ENCODE assay signal across 12 cellular contexts in the genomic region with DNA sequence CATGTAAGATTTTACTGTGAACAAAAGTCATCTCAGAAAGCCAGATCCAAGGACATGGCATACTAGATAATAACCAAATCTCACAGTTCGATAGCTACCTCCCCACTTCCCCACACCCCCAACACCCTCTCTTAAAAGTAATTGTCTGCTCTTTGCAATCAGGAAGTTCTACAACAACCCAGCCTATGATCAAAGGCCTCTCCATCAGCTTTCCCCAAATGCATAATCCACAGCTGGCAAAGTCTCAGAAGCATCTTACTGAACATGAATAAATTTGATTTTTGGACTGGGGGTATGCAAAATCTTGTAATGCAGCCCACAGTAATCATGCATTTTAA.
DNase-seq lines count a peak whose midpoint lies in the region; ATAC-seq, FAIRE-seq and TF ChIP-seq lines count a peak whose summit lies in the region.
"Had no signal": no experiment of that assay in that cellular context is flagged by ENCODE, and none has a peak within 500 bp of the region (broad histone marks: within the 10 kb centered on the region; RNA-seq: fewer than 3 reads in every experiment).

No MANE protein-coding gene starts in this region.

- BruUV-seq in OCI-LY7 (replicated peaks; lab: Mats Ljungman, UMichigan), result no TSS peak
- BruUV-seq in HepG2 (replicated peaks; lab: Mats Ljungman, UMichigan), result no TSS peak
- no TSS peak for BruUV-seq in Caco-2 (replicated peaks; lab: Mats Ljungman, UMichigan)

- no peaks in the 10 kb centered on the region for H3K9me3 Mint-ChIP-seq in Caco-2 (ENCODE audit: unreplicated experiment)

- peak overlapping the region; percentile 8; the same call in 1 of the 2 replicates for H2AFZ ChIP-seq in OCI-LY7 (ENCODE audit: low read length)
- no peak overlapping the region for H2AFZ ChIP-seq in HepG2 (ENCODE audit: low read length)

- H3K27ac Mint-ChIP-seq in Caco-2 (ENCODE audit: unreplicated experiment), result no peak overlapping the region

- DNase-seq in CD1c-positive myeloid dendritic cell (ENCODE audit: extremely low spot score) (peak; percentile 43), GM12892 (ENCODE audit: insufficient read length) (no peak), OCI-LY7 (ENCODE audit: low spot score) (peak; percentile 48), HepG2 (ENCODE audit: low spot score) (no peak), NCI-H345 (lab: John Stamatoyannopoulos, UW) (no peak), NCI-H524 (lab: John Stamatoyannopoulos, UW) (no peak), dermis blood vessel endothelial cell (no peak), Caco-2 (no peak)
- DNase-seq: activated effector memory CD4-positive, alpha-beta T cell treated with Interleukin-2 at 50 U/mL for 16 hours; COR-L47; stimulated activated CD4-positive, alpha-beta T cell treated with anti-CD3 and anti-CD28 coated beads, Interleukin-4, amount 100 ng/mL, for 1 hour had no signal

- TF ChIP-seq CTCF in OCI-LY7 (conservative IDR thresholded peaks at IDR 0.05; ENCODE audit: low read length), result no peak
- no peak for TF ChIP-seq CTCF in HepG2 (CRISPR knock-in tag; IDR thresholded peaks at IDR 0.05)
- no peak for TF ChIP-seq CTCF in Caco-2 (IDR thresholded peaks at IDR 0.05; ENCODE audit: insufficient read depth in 1 of 2, low read depth in 1 of 2, low read length in 1 of 2, severe bottlenecking in 1 of 2, unreplicated experiment in 1 of 2)

- H3K4me2 ChIP-seq in OCI-LY7 (ENCODE audit: low read length) (peak overlapping the region; percentile 70), HepG2 (ENCODE audit: low read depth, low read length) (no peak overlapping the region)

- H3K36me3 Mint-ChIP-seq in Caco-2 (ENCODE audit: insufficient read depth, unreplicated experiment), result no peaks in the 10 kb centered on the region

- H3K4me3 Mint-ChIP-seq in Caco-2 (ENCODE audit: unreplicated experiment), result no peak overlapping the region

- no peak for TF ChIP-seq EP300 in HepG2 (IDR thresholded peaks at IDR 0.05; ENCODE audit: low read depth in 2 of 2, low read length in 2 of 2)
- TF ChIP-seq EP300 in HepG2 (CRISPR knock-in tag; IDR thresholded peaks at IDR 0.05; ENCODE audit: borderline replicate concordance), result no peak

- H3K27ac ChIP-seq in OCI-LY7 (ENCODE audit: low read depth, low read length, poor library complexity, severe bottlenecking), result peak overlapping the region; percentile 63
- H3K27ac ChIP-seq in HepG2 (ENCODE audit: extremely low read length, insufficient read depth, low read length), result no peak overlapping the region

- H3K4me1 Mint-ChIP-seq in Caco-2 (ENCODE audit: low read depth, unreplicated experiment), result no peaks in the 10 kb centered on the region

- no peak for ATAC-seq in HepG2
- ATAC-seq: Panc1 had no signal

- H3K4me1 ChIP-seq in OCI-LY7 (ENCODE audit: insufficient read depth, low read length, poor library complexity, severe bottlenecking) (peaks cover 57% of the 10 kb centered on the region), HepG2 (ENCODE audit: insufficient read depth, low read length) (no peaks in the 10 kb centered on the region), Caco-2 (no peaks in the 10 kb centered on the region)

- POLR2A ChIA-PET in OCI-LY7 (lab: Charles Lee), result interaction anchor here (0.6 to 4.6 kb wide), 28 partner anchors 9 to 954 kb away, joined by 3 to 46 read pairs (median 4); a partner anchor contains a TSS
- POLR2A ChIA-PET in HepG2 (lab: Yijun Ruan, JAX), result no interaction called here
- POLR2A ChIA-PET in Caco-2 (lab: Charles Lee), result interaction anchor here (0.5 kb wide), 1 partner anchor 93 kb away, joined by 3 read pairs; no protein-coding TSS in a partner anchor

- H3K4me3 ChIP-seq in OCI-LY7 (ENCODE audit: low read depth, low read length, poor library complexity, severe bottlenecking), result peak overlapping the region; percentile 27
- H3K4me3 ChIP-seq in HepG2 (replicated peaks in 1 of 3; ENCODE audit: insufficient read depth in 1 of 3, low read depth in 2 of 3, low read length in 3 of 3), result no peak overlapping the region
- no peak overlapping the region for H3K4me3 ChIP-seq in Caco-2 (ENCODE audit: low read depth, low read length)

- no peak overlapping the region for H3K9ac ChIP-seq in HepG2 (ENCODE audit: insufficient read depth, low read depth, low read length)

- H3K36me3 ChIP-seq in OCI-LY7 (ENCODE audit: insufficient read depth, low read length) (no peaks in the 10 kb centered on the region; the same call in 1 of the 2 replicates), HepG2 (replicated peaks in 1 of 2; ENCODE audit: control insufficient read depth in 1 of 2, insufficient read depth in 2 of 2, low read length in 2 of 2) (no peaks in the 10 kb centered on the region), Caco-2 (ENCODE audit: control insufficient read depth, insufficient read depth, low read length) (no peaks in the 10 kb centered on the region)

- 6% methylated on average over 1 of the region's 1 CpG for WGBS in HepG2 (ENCODE audit: low lambda C conversion rate)

- H4K20me1 ChIP-seq in OCI-LY7 (ENCODE audit: insufficient read depth, low read length) (peaks cover 4% of the 10 kb centered on the region; the same call in 1 of the 2 replicates), HepG2 (ENCODE audit: insufficient read depth, low read length) (no peaks in the 10 kb centered on the region)

- H3K27me3 Mint-ChIP-seq in Caco-2 (ENCODE audit: insufficient read depth, unreplicated experiment), result peaks cover 6% of the 10 kb centered on the region

- in situ Hi-C loops in HepG2 (cut with HindIII; ENCODE audit: extremely low pct_ligation_motif_present, low pct_unique_long_range_greater_than_20kb), result no loop called here

- H3K9me3 ChIP-seq in OCI-LY7 (ENCODE audit: low read length) (no peaks in the 10 kb centered on the region), HepG2 (ENCODE audit: low read length) (no peaks in the 10 kb centered on the region), Caco-2 (no peaks in the 10 kb centered on the region)

- H3K9me2 ChIP-seq in OCI-LY7 (ENCODE audit: insufficient read depth, low read length), result no peaks in the 10 kb centered on the region

- CTCF ChIA-PET in OCI-LY7 (lab: Charles Lee; ENCODE audit: unreplicated experiment), result interaction anchor here (0.6 to 1.0 kb wide), 2 partner anchors 24 to 68 kb away, joined by 3 read pairs; no protein-coding TSS in a partner anchor
- CTCF ChIA-PET in HepG2 (lab: Yijun Ruan, JAX; ENCODE audit: low intra/inter-chr PET ratio, low total read pairs), result no interaction called here
- CTCF ChIA-PET in Caco-2 (lab: Charles Lee), result interaction anchor here (0.6 kb wide), 1 partner anchor 103 kb away, joined by 4 read pairs; no protein-coding TSS in a partner anchor

- intact Hi-C loops in OCI-LY7 (cut with micrococcal nuclease; ENCODE audit: unreplicated experiment) (no loop called here), HepG2 (cut with micrococcal nuclease; ENCODE audit: unreplicated experiment) (no loop called here), Caco-2 (cut with micrococcal nuclease; ENCODE audit: unreplicated experiment) (no loop called here)

- TF ChIP-seq RAD21 in HepG2 (CRISPR knock-in tag; IDR thresholded peaks at IDR 0.05), result no peak

- FAIRE-seq in GM12892 (lab: Jason Lieb, UNC) (peak; percentile 40), HepG2 (lab: Jason Lieb, UNC) (no peak)

- TF ChIP-seq POLR2A in GM12892 (IDR thresholded peaks at IDR 0.05; ENCODE audit: low read depth, low read length), result no peak
- TF ChIP-seq POLR2A in HepG2 (IDR thresholded peaks at IDR 0.05; ENCODE audit: insufficient read depth in 1 of 2, low read depth in 2 of 2, low read length in 2 of 2), result no peak

- peaks cover 0 to 9% of the 10 kb centered on the region in 2 experiments; a peak in 3 of 5 replicates for H3K27me3 ChIP-seq in HepG2 (ENCODE audit: control insufficient read depth in 1 of 2, insufficient read depth in 2 of 2, low read length in 2 of 2)
- H3K27me3 ChIP-seq in Caco-2 (replicated peaks; ENCODE audit: control insufficient read depth, insufficient read depth, low read length), result no peaks in the 10 kb centered on the region

- peaks cover 58% of the 10 kb centered on the region for H3K79me2 ChIP-seq in OCI-LY7 (ENCODE audit: insufficient read depth, low read depth, low read length)
- no peaks in the 10 kb centered on the region for H3K79me2 ChIP-seq in HepG2 (ENCODE audit: insufficient read depth, low read length)

TF ChIP-seq in HepG2, 621 proteins besides CTCF, POLR2A, EP300 and RAD21:
- TF ChIP-seq ARHGAP35 (CRISPR knock-in tag; IDR thresholded peaks at IDR 0.05; ENCODE audit: borderline replicate concordance), result no peak
- peak; percentile 31 for TF ChIP-seq HNRNPK (IDR thresholded peaks at IDR 0.05; ENCODE audit: low read depth, low read length, poor library complexity, severe bottlenecking)
- TF ChIP-seq FOXA3 (CRISPR knock-in tag; IDR thresholded peaks at IDR 0.05), result no peak
- TF ChIP-seq ZNF160 (CRISPR knock-in tag; IDR thresholded peaks at IDR 0.05), result no peak
- TF ChIP-seq ZNF670 (CRISPR knock-in tag; IDR thresholded peaks at IDR 0.05; ENCODE audit: borderline replicate concordance), result no peak
- TF ChIP-seq ZNF382 (CRISPR knock-in tag; IDR thresholded peaks at IDR 0.05; ENCODE audit: borderline replicate concordance), result no peak

Comparison
In these comparisons a context has a peak if more than half of its experiments do, and no peak if none do; other contexts are left out.
1. DNase-seq: peak in CD1c-positive myeloid dendritic cell (single experiment) and OCI-LY7 (single experiment); none in GM12892 (single experiment), HepG2 (single experiment), NCI-H345 (single experiment), NCI-H524 (0 of 2), dermis blood vessel endothelial cell (single experiment) and Caco-2 (0 of 2).